ENCODE assay signal across 9 cellular contexts in genomic region chr2:223692227-223692947, GRCh38.
DNase-seq lines count a peak whose midpoint lies in the region; ATAC-seq lines count a peak whose summit lies in the region.
"Had no signal": no experiment of that assay in that cellular context is flagged by ENCODE, and none has a peak within 500 bp of the region (broad histone marks: within the 10 kb centered on the region; RNA-seq: fewer than 3 reads in every experiment).

No MANE protein-coding gene starts in this region.

- no peak overlapping the region for H4K8ac ChIP-seq in mesendoderm (ENCODE audit: low read depth, low read length)

- H3K79me1 ChIP-seq in mesendoderm (ENCODE audit: low read length) = no peaks in the 10 kb centered on the region

- WGBS in mesendoderm (ENCODE audit: extremely low coverage, insufficient coverage, low lambda C conversion rate) = no CpG with 5 or more reads among the region's 12 CpGs

- no peak overlapping the region for H3K27ac ChIP-seq in mesendoderm (ENCODE audit: low read depth, low read length)

- no peak overlapping the region for H3K4me2 ChIP-seq in mesendoderm (ENCODE audit: low read length)

- no peak overlapping the region for H2BK120ac ChIP-seq in mesendoderm (ENCODE audit: low read depth, low read length)

- ATAC-seq in GM21423 (IDR thresholded peaks at IDR 0.05; ENCODE audit: unreplicated experiment) (no peak), HG03439 (IDR thresholded peaks at IDR 0.05; ENCODE audit: unreplicated experiment) (no peak), GM18873 (IDR thresholded peaks at IDR 0.05; ENCODE audit: low FRiP score, unreplicated experiment) (no peak)

- no peak overlapping the region for H3K4ac ChIP-seq in mesendoderm (ENCODE audit: low read depth, low read length)

- peaks cover 10% of the 10 kb centered on the region for H3K27me3 Mint-ChIP-seq in activated CD4-positive, alpha-beta memory T cell treated with anti-CD3 and anti-CD28 coated beads for 36 hours
- peaks cover 9% of the 10 kb centered on the region for H3K27me3 Mint-ChIP-seq in activated CD4-positive, alpha-beta memory T cell treated with anti-CD3 and anti-CD28 coated beads, Interleukin-2, amount 10 ng/mL, durations not matched to agents 7 days and 5 days

- no peaks in the 10 kb centered on the region for H3K36me3 Mint-ChIP-seq in activated CD4-positive, alpha-beta memory T cell treated with anti-CD3 and anti-CD28 coated beads for 36 hours
- no peaks in the 10 kb centered on the region for H3K36me3 Mint-ChIP-seq in activated CD4-positive, alpha-beta memory T cell treated with anti-CD3 and anti-CD28 coated beads, Interleukin-2, amount 10 ng/mL, durations not matched to agents 7 days and 5 days (ENCODE audit: low read depth)
- H3K36me3 Mint-ChIP-seq: activated naive CD8-positive, alpha-beta T cell had no signal

- H3K56ac ChIP-seq in mesendoderm (ENCODE audit: low read length) = no peak overlapping the region

- no peak overlapping the region for H3K4me3 Mint-ChIP-seq in activated CD4-positive, alpha-beta memory T cell treated with anti-CD3 and anti-CD28 coated beads for 36 hours
- no peak overlapping the region for H3K4me3 Mint-ChIP-seq in activated CD4-positive, alpha-beta memory T cell treated with anti-CD3 and anti-CD28 coated beads, Interleukin-2, amount 10 ng/mL, durations not matched to agents 7 days and 5 days
- H3K4me3 Mint-ChIP-seq: activated naive CD8-positive, alpha-beta T cell had no signal

- no peak overlapping the region for H2BK15ac ChIP-seq in mesendoderm (replicated peaks; ENCODE audit: low read depth)

- no peaks in the 10 kb centered on the region for H3K27me3 ChIP-seq in mesendoderm (ENCODE audit: insufficient read depth, low read length, poor library complexity)

- H4K5ac ChIP-seq in mesendoderm (ENCODE audit: low read length) = no peak overlapping the region

- no peak overlapping the region for H3K27ac Mint-ChIP-seq in activated CD4-positive, alpha-beta memory T cell treated with anti-CD3 and anti-CD28 coated beads for 36 hours
- H3K27ac Mint-ChIP-seq in activated CD4-positive, alpha-beta memory T cell treated with anti-CD3 and anti-CD28 coated beads, Interleukin-2, amount 10 ng/mL, durations not matched to agents 7 days and 5 days = no peak overlapping the region
- H3K27ac Mint-ChIP-seq: activated naive CD8-positive, alpha-beta T cell had no signal

- no peaks in the 10 kb centered on the region for H3K79me2 ChIP-seq in mesendoderm (ENCODE audit: control insufficient read depth, insufficient read depth, low read length)

- POLR2A ChIA-PET in activated CD4-positive, alpha-beta memory T cell treated with anti-CD3 and anti-CD28 coated beads for 36 hours (lab: Charles Lee) = no interaction called here
- POLR2A ChIA-PET in activated CD4-positive, alpha-beta memory T cell treated with anti-CD3 and anti-CD28 coated beads, Interleukin-2, amount 10 ng/mL, durations not matched to agents 7 days and 5 days (lab: Charles Lee) = no interaction called here

- H3K36me3 ChIP-seq in mesendoderm (ENCODE audit: control insufficient read depth, insufficient read depth, low read length) = no peaks in the 10 kb centered on the region

- H3K18ac ChIP-seq in mesendoderm (ENCODE audit: low read length) = no peak overlapping the region

- H3K4me1 ChIP-seq in mesendoderm (ENCODE audit: control insufficient read depth, low read depth, low read length) = no peaks in the 10 kb centered on the region

- H2BK5ac ChIP-seq in mesendoderm (ENCODE audit: low read length) = no peak overlapping the region

- intact Hi-C loops in activated CD4-positive, alpha-beta memory T cell treated with anti-CD3 and anti-CD28 coated beads for 36 hours (cut with micrococcal nuclease) = no loop called here

- no peak overlapping the region for H3K4me3 ChIP-seq in mesendoderm (ENCODE audit: low read length)

- DNase-seq in activated CD4-positive, alpha-beta memory T cell treated with anti-CD3 and anti-CD28 coated beads for 36 hours = peak; percentile 12
- DNase-seq in activated CD4-positive, alpha-beta memory T cell treated with anti-CD3 and anti-CD28 coated beads, Interleukin-2, amount 10 ng/mL, durations not matched to agents 7 days and 5 days = no peak
- peak; percentile 51 for DNase-seq in NCI-H748 treated with DMSO at 0.1 percent for 48 hours (lab: John Stamatoyannopoulos, UW)
- DNase-seq in dedifferentiated amniotic fluid mesenchymal stem cell (ENCODE audit: extremely low spot score) = peak; percentile 30
- DNase-seq in mesendoderm = peak; percentile 71

- CTCF ChIA-PET in activated CD4-positive, alpha-beta memory T cell treated with anti-CD3 and anti-CD28 coated beads for 36 hours (lab: Charles Lee) = no interaction called here
- CTCF ChIA-PET in activated CD4-positive, alpha-beta memory T cell treated with anti-CD3 and anti-CD28 coated beads, Interleukin-2, amount 10 ng/mL, durations not matched to agents 7 days and 5 days (lab: Charles Lee) = interaction anchor here (0.6 kb wide), 1 partner anchor 236 kb away, joined by 5 read pairs; no protein-coding TSS in a partner anchor

- H3K9ac ChIP-seq in mesendoderm (ENCODE audit: low read length) = no peak overlapping the region

- no peaks in the 10 kb centered on the region for H3K9me3 Mint-ChIP-seq in activated CD4-positive, alpha-beta memory T cell treated with anti-CD3 and anti-CD28 coated beads for 36 hours
- no peaks in the 10 kb centered on the region for H3K9me3 Mint-ChIP-seq in activated CD4-positive, alpha-beta memory T cell treated with anti-CD3 and anti-CD28 coated beads, Interleukin-2, amount 10 ng/mL, durations not matched to agents 7 days and 5 days

- H2AK5ac ChIP-seq in mesendoderm (ENCODE audit: low read length) = no peak overlapping the region

- H3K4me1 Mint-ChIP-seq in activated CD4-positive, alpha-beta memory T cell treated with anti-CD3 and anti-CD28 coated beads for 36 hours (ENCODE audit: low read depth) = no peaks in the 10 kb centered on the region
- H3K4me1 Mint-ChIP-seq in activated CD4-positive, alpha-beta memory T cell treated with anti-CD3 and anti-CD28 coated beads, Interleukin-2, amount 10 ng/mL, durations not matched to agents 7 days and 5 days = no peaks in the 10 kb centered on the region

- no peak overlapping the region for H3K23ac ChIP-seq in mesendoderm (ENCODE audit: low read length)
